ENCODE assay signal across 8 cellular contexts in the genomic region with DNA sequence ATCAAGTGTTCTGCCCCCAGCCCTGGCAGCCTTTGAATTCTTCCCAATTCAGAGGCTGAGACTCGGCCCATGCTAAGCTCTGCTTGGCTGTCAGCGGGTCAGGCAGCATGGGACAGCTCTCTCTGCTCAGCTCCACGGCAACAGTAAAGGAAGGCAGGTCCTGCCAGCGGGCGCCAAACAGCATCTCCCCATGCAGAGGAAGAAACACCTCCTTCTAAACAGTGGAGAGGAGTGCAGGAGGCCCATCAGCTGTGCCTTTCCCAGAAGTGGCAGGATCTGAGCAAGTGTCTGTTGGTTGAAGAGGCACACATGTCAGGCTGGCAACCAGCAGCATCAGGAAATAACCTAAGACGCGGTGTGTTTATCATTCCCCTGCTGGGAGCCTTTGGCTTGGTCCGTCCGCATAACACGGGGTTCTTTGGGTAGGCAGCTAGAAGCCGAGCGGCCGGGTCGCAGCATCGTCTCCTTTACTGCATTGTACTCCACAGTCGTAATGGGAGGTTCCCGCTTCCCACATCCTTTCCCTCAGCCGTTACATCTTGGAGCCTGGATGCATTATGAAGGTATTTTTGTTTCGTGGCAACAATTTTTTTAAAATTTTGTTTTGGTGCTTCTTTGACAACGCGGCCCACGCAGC. TPM values are rescaled to one million over a fixed set of nuclear protein-coding genes. Genes with fewer than 3 reads are reported as not detected.
DNase-seq lines count a peak whose midpoint lies in the region; ATAC-seq and TF ChIP-seq lines count a peak whose summit lies in the region.

No MANE protein-coding gene starts in this region.

- no peak overlapping the region for H3K4me3 ChIP-seq in hepatocyte

- peak overlapping the region; percentile 0 for H3K4me2 ChIP-seq in hepatocyte

- no peaks in the 10 kb centered on the region for H3K9me3 Mint-ChIP-seq in stimulated activated memory B cell treated with anti-CD40 and anti-IgM and Interleukin-4, amounts not matched to agents 10 μg/mL and 1 μg/mL and 100 μg/mL, for 72 hours

- H3K27ac Mint-ChIP-seq in stimulated activated memory B cell treated with anti-CD40 and anti-IgM and Interleukin-4, amounts not matched to agents 10 μg/mL and 1 μg/mL and 100 μg/mL, for 72 hours = peak overlapping the region; percentile 100

- H3K36me3 Mint-ChIP-seq in stimulated activated memory B cell treated with anti-CD40 and anti-IgM and Interleukin-4, amounts not matched to agents 10 μg/mL and 1 μg/mL and 100 μg/mL, for 72 hours = peaks cover 50% of the 10 kb centered on the region

- 84% methylated on average over 22 of the region's 22 CpGs for WGBS in hepatocyte (ENCODE audit: low lambda C conversion rate, missing lambda C conversion rate)

- DNase-seq in activated T-cell treated with anti-CD3 and anti-CD28 coated beads for 24 hours (ENCODE audit: low read depth) = peak; percentile 10
- DNase-seq in hepatocyte (ENCODE audit: low spot score) = no peak
- DNase-seq in CD1c-positive myeloid dendritic cell (ENCODE audit: extremely low spot score) = no peak
- no peak for DNase-seq in dermis blood vessel endothelial cell

- H3K36me3 ChIP-seq in hepatocyte (replicated peaks; ENCODE audit: insufficient read depth, low read depth) = no peaks in the 10 kb centered on the region

- no peaks in the 10 kb centered on the region for H3K27me3 ChIP-seq in hepatocyte

- H3K4me3 Mint-ChIP-seq in stimulated activated memory B cell treated with anti-CD40 and anti-IgM and Interleukin-4, amounts not matched to agents 10 μg/mL and 1 μg/mL and 100 μg/mL, for 72 hours = peak overlapping the region; percentile 55

- H4K20me1 ChIP-seq in hepatocyte (ENCODE audit: insufficient read depth, poor library complexity, severe bottlenecking) = no peaks in the 10 kb centered on the region

- no peaks in the 10 kb centered on the region for H3K79me2 ChIP-seq in hepatocyte

- H3K4me1 ChIP-seq in hepatocyte (ENCODE audit: insufficient read depth) = peaks cover 10% of the 10 kb centered on the region

- no peaks in the 10 kb centered on the region for H3K27me3 Mint-ChIP-seq in stimulated activated memory B cell treated with anti-CD40 and anti-IgM and Interleukin-4, amounts not matched to agents 10 μg/mL and 1 μg/mL and 100 μg/mL, for 72 hours

- ATAC-seq in HG03439 (IDR thresholded peaks at IDR 0.05; ENCODE audit: unreplicated experiment) (peak; percentile 14), GM21825 (IDR thresholded peaks at IDR 0.05; ENCODE audit: unreplicated experiment) (no peak), HG02884 (IDR thresholded peaks at IDR 0.05; ENCODE audit: unreplicated experiment) (no peak)
- no peak for ATAC-seq in stimulated activated memory B cell treated with anti-CD40 and anti-IgM and Interleukin-4, amounts not matched to agents 10 μg/mL and 1 μg/mL and 100 μg/mL, for 72 hours

- no peak for TF ChIP-seq CTCF in hepatocyte (IDR thresholded peaks at IDR 0.05; ENCODE audit: poor library complexity)

- H3K4me1 Mint-ChIP-seq in stimulated activated memory B cell treated with anti-CD40 and anti-IgM and Interleukin-4, amounts not matched to agents 10 μg/mL and 1 μg/mL and 100 μg/mL, for 72 hours = peaks cover 49% of the 10 kb centered on the region

- H2AFZ ChIP-seq in hepatocyte = no peak overlapping the region

- H3K27ac ChIP-seq in hepatocyte = peak overlapping the region; percentile 83

- no peaks in the 10 kb centered on the region for H3K9me2 ChIP-seq in hepatocyte (replicated peaks; ENCODE audit: insufficient read depth)

- H3K9me3 ChIP-seq in hepatocyte (ENCODE audit: low read depth) = no peaks in the 10 kb centered on the region

RNA-seq across cellular contexts. Expression of gene NCS1, which starts 42.7 kb away (rescaled TPM):
- total RNA-seq in hepatocyte (16.8 and 16.9 TPM in 2 replicates), dermis blood vessel endothelial cell (8.2 and 12.3 TPM in 2 replicates)
- polyA plus RNA-seq in hepatocyte = 20.9 and 25.3 TPM in 2 replicates
